In genomic region chr12:81257952-81258551, GRCh38 we compare ENCODE assay signal across 8 cellular contexts.
A peak's percentile ranks its signal among the peaks of the same experiment; 100 is the strongest.
DNase-seq lines count a peak whose midpoint lies in the region; ATAC-seq and TF ChIP-seq lines count a peak whose summit lies in the region.

No MANE protein-coding gene starts in this region.

- H3K9me3 ChIP-seq in SJCRH30 (replicated peaks) (no peaks in the 10 kb centered on the region), uterus (no peaks in the 10 kb centered on the region)

- H3K27me3 ChIP-seq in SJCRH30 (no peaks in the 10 kb centered on the region), uterus (no peaks in the 10 kb centered on the region)

- H3K4me3 ChIP-seq in NB4 (ENCODE audit: low read depth, low read length) (no peak overlapping the region), SJCRH30 (no peak overlapping the region), uterus (no peak overlapping the region)

- H3K4me1 ChIP-seq in SJCRH30 (peaks cover 19% of the 10 kb centered on the region), uterus (no peaks in the 10 kb centered on the region)

- H3K27ac ChIP-seq in SJCRH30 (no peak overlapping the region), uterus (peak overlapping the region in 1 of 2 donors; percentile 23)

- H3K36me3 ChIP-seq in SJCRH30 (no peaks in the 10 kb centered on the region), uterus (no peaks in the 10 kb centered on the region)

- in situ Hi-C loops in G401 (cut with HindIII; ENCODE audit: low sequenced_read_pairs), result no loop called here

- ATAC-seq in HG03097 (IDR thresholded peaks at IDR 0.05; ENCODE audit: low FRiP score, unreplicated experiment), result no peak
- no peak for ATAC-seq in HG03469 (IDR thresholded peaks at IDR 0.05; ENCODE audit: unreplicated experiment)

- DNase-seq in G401 (ENCODE audit: low spot score), result peak; percentile 62
- DNase-seq in NB4 (ENCODE audit: low read depth), result peak; percentile 50
- DNase-seq in SJCRH30, result peak; percentile 8 to 75
- DNase-seq in glomerular endothelial cell (ENCODE audit: extremely low read depth, low read depth, low spot score), result peak; percentile 54
- no peak for DNase-seq in uterus
- DNase-seq in mesenteric fat pad (ENCODE audit: low spot score), result no peak

- TF ChIP-seq POLR2A in NB4 (IDR thresholded peaks at IDR 0.05; ENCODE audit: extremely low read depth, insufficient read length), result no peak
- TF ChIP-seq POLR2A in uterus (IDR thresholded peaks at IDR 0.05), result no peak

- intact Hi-C loops in uterus (cut with DNase I; ENCODE audit: low total_unique reads), result no loop called here

- TF ChIP-seq CTCF in NB4 (IDR thresholded peaks at IDR 0.05; ENCODE audit: low read depth, low read length) (peak; percentile 32), uterus (IDR thresholded peaks at IDR 0.05) (peak; percentile 58 to 70 (median 66))

Comparison
In these comparisons a context has a peak if more than half of its experiments do, and no peak if none do; other contexts are left out.
1. DNase-seq: peak in G401 (single experiment), NB4 (single experiment), SJCRH30 (2 of 2) and glomerular endothelial cell (single experiment); none in uterus (0 of 2) and mesenteric fat pad (single experiment).